Comparison of ENCODE assay signal across 25 cellular contexts in the genomic region with DNA sequence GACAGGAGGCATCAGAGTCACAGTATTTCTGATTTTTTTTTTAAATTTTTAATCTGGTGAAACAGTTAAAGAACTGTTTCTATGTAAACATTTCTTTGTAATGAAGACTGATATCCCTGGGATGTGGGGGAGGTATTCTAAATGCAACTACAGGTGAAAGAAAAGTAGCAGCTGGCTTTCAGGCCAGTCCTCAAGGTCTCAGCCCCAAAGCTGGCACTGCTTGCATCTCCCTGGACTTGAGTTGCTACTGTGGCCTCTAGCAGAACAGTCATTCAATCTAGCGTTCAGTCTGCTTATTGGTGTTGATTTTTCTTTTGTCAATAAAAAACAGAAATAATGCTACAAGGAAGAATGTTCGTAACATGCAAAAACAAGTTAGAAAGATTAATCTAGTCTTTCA. TPM values are rescaled to one million over a fixed set of nuclear protein-coding genes. Genes with fewer than 3 reads are reported as not detected.
A peak's percentile ranks its signal among the peaks of the same experiment; 100 is the strongest.
DNase-seq lines count a peak whose midpoint lies in the region; ATAC-seq, FAIRE-seq and TF ChIP-seq lines count a peak whose summit lies in the region.
"Had no signal": no experiment of that assay in that cellular context is flagged by ENCODE, and none has a peak within 500 bp of the region (broad histone marks: within the 10 kb centered on the region; RNA-seq: fewer than 3 reads in every experiment).

No MANE protein-coding gene starts in this region.

- intact Hi-C loops in CD8-positive, alpha-beta T cell (cut with DNase I, micrococcal nuclease), result loop anchor here in 1 of 2 experiments (10.0 kb wide), 2 partner anchors 59 to 629 kb away; no protein-coding TSS in a partner anchor
- intact Hi-C loops in GM12878 (cut with micrococcal nuclease; ENCODE audit: unreplicated experiment), result loop anchor here (5.0 kb wide), 1 partner anchor 452 kb away; no protein-coding TSS in a partner anchor

- H4K20me1 ChIP-seq in GM12878 (ENCODE audit: control insufficient read depth, insufficient read depth), result no peaks in the 10 kb centered on the region

- POLR2A ChIA-PET in CD8-positive, alpha-beta T cell (lab: Charles Lee), result no interaction called here
- POLR2A ChIA-PET in GM12878 (lab: Charles Lee), result no interaction called here

- CTCF ChIA-PET in CD8-positive, alpha-beta T cell (lab: Charles Lee), result interaction anchor here (1.4 kb wide), 1 partner anchor 191 kb away, joined by 3 read pairs; no protein-coding TSS in a partner anchor
- CTCF ChIA-PET in GM12878 (lab: Yijun Ruan, JAX), result interaction anchor here (0.9 to 2.9 kb wide), 5 partner anchors 12 to 656 kb away, joined by 3 to 11 read pairs (median 3); no protein-coding TSS in a partner anchor

- ATAC-seq in CD8-positive, alpha-beta T cell, result no peak
- ATAC-seq in GM12878 (no peak), GM18909 (IDR thresholded peaks at IDR 0.05; ENCODE audit: poor library complexity, unreplicated experiment) (no peak), SK-N-SH treated with all-trans-retinoic acid at 6 μM for 48 hours (no peak)
- ATAC-seq: lower lobe of right lung; stimulated activated naive CD8-positive, alpha-beta T cell treated with anti-CD3 and anti-CD28 coated beads, Interleukin-15, amount 100 ng/mL, for 72 hours had no signal

- H2AFZ ChIP-seq in GM12878 (ENCODE audit: control insufficient read depth, low read depth, low read length), result no peak overlapping the region

- H3K27ac ChIP-seq in 22Rv1 (peak overlapping the region; percentile 25), GM12878 (ENCODE audit: control insufficient read depth, insufficient read depth) (peak overlapping the region; percentile 7)
- H3K27ac ChIP-seq in CD8-positive, alpha-beta T cell (ENCODE audit: low read depth, low read length), result no peak overlapping the region
- H3K27ac ChIP-seq: dorsolateral prefrontal cortex, lower lobe of right lung, RWPE1, tibial artery had no signal

- DNase-seq in CD8-positive, alpha-beta T cell, result no peak
- peak; percentile 45 for DNase-seq in NCI-H748 (lab: John Stamatoyannopoulos, UW; ENCODE audit: unreplicated experiment)
- no peak for DNase-seq in GM12878 (ENCODE audit: low read depth, low spot score)
- no peak for DNase-seq in AML-193 (lab: John Stamatoyannopoulos, UW)
- DNase-seq in ACHN, result no peak
- DNase-seq: activated CD4-positive, alpha-beta T cell treated with anti-CD3 and anti-CD28 coated beads, Interleukin-2, amount 10 ng/mL, durations not matched to agents 7 days and 5 days; activated naive CD4-positive, alpha-beta T cell treated with anti-CD3 and anti-CD28 coated beads, Interleukin-2, amount 50 U/mL, for 16 hours; CD8-positive, alpha-beta memory T cell; DMS53; dorsolateral prefrontal cortex; GF-D8; H9; KG1; lower lobe of right lung; NCI-H446 treated with DMSO at 0.1 percent for 48 hours; stimulated activated CD4-positive, alpha-beta T cell treated with anti-CD3 and anti-CD28 coated beads, Interleukin-15, amount 100 ng/mL, for 24 hours; stimulated activated naive CD8-positive, alpha-beta T cell treated with anti-CD3 and anti-CD28 coated beads, Interleukin-15, amount 100 ng/mL, for 72 hours; tibial artery had no signal

- RAD21 ChIA-PET in GM12878 (lab: Charles Lee; ENCODE audit: unreplicated experiment), result no interaction called here

- peaks cover 2% of the 10 kb centered on the region for H3K36me3 Mint-ChIP-seq in CD8-positive, alpha-beta T cell

- peaks cover 70% of the 10 kb centered on the region for H3K4me1 Mint-ChIP-seq in CD8-positive, alpha-beta T cell (ENCODE audit: low read depth)

- in situ Hi-C loops in GM12878 (cut with MboI) (no loop called here), ACHN (cut with HindIII; ENCODE audit: low pct_ligation_motif_present, low pct_unique_long_range_greater_than_20kb, low sequenced_read_pairs) (no loop called here)

- no peaks in the 10 kb centered on the region for H3K9me3 ChIP-seq in CD8-positive, alpha-beta T cell (ENCODE audit: low read length)
- H3K9me3 ChIP-seq in GM12878 (replicated peaks; ENCODE audit: control insufficient read depth, insufficient read depth, low read length), result no peaks in the 10 kb centered on the region
- H3K9me3 ChIP-seq: lower lobe of right lung, tibial artery had no signal

- H3K4me2 ChIP-seq in GM12878 (ENCODE audit: control insufficient read depth, insufficient read depth), result no peak overlapping the region

- H3K27me3 Mint-ChIP-seq in CD8-positive, alpha-beta T cell (ENCODE audit: low read depth), result no peaks in the 10 kb centered on the region
- H3K27me3 Mint-ChIP-seq: activated CD4-positive, alpha-beta T cell treated with anti-CD3 and anti-CD28 coated beads, Interleukin-2, amount 10 ng/mL, durations not matched to agents 7 days and 5 days; stimulated activated naive CD8-positive, alpha-beta T cell treated with anti-CD3 and anti-CD28 coated beads, Interleukin-15, amount 100 ng/mL, for 72 hours had no signal

- TF ChIP-seq EP300 in GM12878 (IDR thresholded peaks at IDR 0.05; ENCODE audit: borderline replicate concordance in 1 of 2, control insufficient read depth in 1 of 2, low read depth in 2 of 2, low read length in 2 of 2), result no peak

- TF ChIP-seq POLR2A in GM12878 (IDR thresholded peaks at IDR 0.05; ENCODE audit: low read depth, low read length), result no peak

- TF ChIP-seq RAD21 in GM12878 (IDR thresholded peaks at IDR 0.05; ENCODE audit: insufficient read depth, low read depth, low read length), result no peak

- H3K4me1 ChIP-seq in CD8-positive, alpha-beta T cell (ENCODE audit: insufficient read depth, low read length), result peaks cover 40% of the 10 kb centered on the region
- H3K4me1 ChIP-seq in GM12878 (ENCODE audit: control insufficient read depth, insufficient read depth, low read length), result peaks cover 7% of the 10 kb centered on the region; the same call in 1 of the 2 replicates

- no peak overlapping the region for H3K9ac ChIP-seq in GM12878 (ENCODE audit: control insufficient read depth, insufficient read depth, low read length)

- H3K27me3 ChIP-seq in CD8-positive, alpha-beta T cell (ENCODE audit: insufficient read depth, low read length), result no peaks in the 10 kb centered on the region
- H3K27me3 ChIP-seq in GM12878 (replicated peaks in 1 of 2; ENCODE audit: control insufficient read depth in 2 of 2, insufficient read depth in 2 of 2, low read length in 1 of 2), result no peaks in the 10 kb centered on the region
- H3K27me3 ChIP-seq: tibial artery had no signal

- SMC1A ChIA-PET in GM12878 (lab: Charles Lee; ENCODE audit: uncharacterized antibody, unreplicated experiment), result interaction anchor here (0.5 to 1.3 kb wide), 3 partner anchors 61 to 148 kb away, joined by 3 to 4 read pairs (median 3); no protein-coding TSS in a partner anchor

- no peaks in the 10 kb centered on the region for H3K36me3 ChIP-seq in CD8-positive, alpha-beta T cell (ENCODE audit: insufficient read depth, low read length)
- H3K36me3 ChIP-seq in GM12878 (ENCODE audit: control insufficient read depth in 2 of 2, insufficient read depth in 2 of 2, low read length in 1 of 2), result no peaks in the 10 kb centered on the region
- H3K36me3 ChIP-seq: lower lobe of right lung, tibial artery had no signal

- FAIRE-seq in GM12878 (lab: Jason Lieb, UNC), result no peak
- FAIRE-seq: astrocyte had no signal

- peaks cover 56% of the 10 kb centered on the region for H3K79me2 ChIP-seq in GM12878 (ENCODE audit: control insufficient read depth, insufficient read depth, low read length)

- H3K4me3 Mint-ChIP-seq in CD8-positive, alpha-beta T cell, result no peak overlapping the region
- H3K4me3 Mint-ChIP-seq: activated CD4-positive, alpha-beta T cell treated with anti-CD3 and anti-CD28 coated beads, Interleukin-2, amount 10 ng/mL, durations not matched to agents 7 days and 5 days; activated T-helper 1 cell treated with anti-CD3 and anti-CD28 coated beads, Interleukin-12 subunit alpha, Interleukin-12 subunit beta, Interleukin-2, Interleukin-4 antibody, amounts not matched to agents 30 ng/mL and 10 ng/mL and 1 ng/mL, durations not matched to agents 14 hours and 24 hours and 36 hours; stimulated activated naive CD8-positive, alpha-beta T cell treated with anti-CD3 and anti-CD28 coated beads, Interleukin-15, amount 100 ng/mL, for 72 hours had no signal

- 49% methylated on average over 2 of the region's 2 CpGs for WGBS in GM12878 (ENCODE audit: insufficient coverage, insufficient replicate concordance, low lambda C conversion rate, missing lambda C conversion rate)

- no peak for TF ChIP-seq CTCF in 22Rv1 (IDR thresholded peaks at IDR 0.05)
- no peak for TF ChIP-seq CTCF in CD8-positive, alpha-beta T cell (IDR thresholded peaks at IDR 0.05)
- no peak for TF ChIP-seq CTCF in GM12878 (IDR thresholded peaks at IDR 0.05 in 2 of 3, conservative IDR thresholded peaks at IDR 0.05 in 1 of 3; ENCODE audit: control insufficient read depth in 2 of 3, extremely low read depth in 1 of 3, insufficient read depth in 1 of 3, low read depth in 3 of 3, low read length in 3 of 3)

- H3K27ac Mint-ChIP-seq in CD8-positive, alpha-beta T cell, result peak overlapping the region; percentile 66
- H3K27ac Mint-ChIP-seq: activated CD4-positive, alpha-beta T cell treated with anti-CD3 and anti-CD28 coated beads, Interleukin-2, amount 10 ng/mL, durations not matched to agents 7 days and 5 days; activated T-helper 1 cell treated with anti-CD3 and anti-CD28 coated beads, Interleukin-12 subunit alpha, Interleukin-12 subunit beta, Interleukin-2, Interleukin-4 antibody, amounts not matched to agents 30 ng/mL and 10 ng/mL and 1 ng/mL, durations not matched to agents 14 hours and 24 hours and 36 hours; H9; progenitor cell of endocrine pancreas; stimulated activated naive CD8-positive, alpha-beta T cell treated with anti-CD3 and anti-CD28 coated beads, Interleukin-15, amount 100 ng/mL, for 72 hours had no signal

- H3K4me3 ChIP-seq in CD8-positive, alpha-beta T cell (ENCODE audit: low read depth, low read length), result no peak overlapping the region
- H3K4me3 ChIP-seq in GM12878, result no peak overlapping the region
- H3K4me3 ChIP-seq: dorsolateral prefrontal cortex, lower lobe of right lung, tibial artery had no signal

- H3K9me3 Mint-ChIP-seq in CD8-positive, alpha-beta T cell, result no peaks in the 10 kb centered on the region
- H3K9me3 Mint-ChIP-seq: activated CD4-positive, alpha-beta T cell treated with anti-CD3 and anti-CD28 coated beads, Interleukin-2, amount 10 ng/mL, durations not matched to agents 7 days and 5 days; activated T-helper 1 cell treated with anti-CD3 and anti-CD28 coated beads, Interleukin-12 subunit alpha, Interleukin-12 subunit beta, Interleukin-2, Interleukin-4 antibody, amounts not matched to agents 30 ng/mL and 10 ng/mL and 1 ng/mL, durations not matched to agents 14 hours and 24 hours and 36 hours; CD8-positive, alpha-beta memory T cell; H9; stimulated activated naive CD8-positive, alpha-beta T cell treated with anti-CD3 and anti-CD28 coated beads, Interleukin-15, amount 100 ng/mL, for 72 hours had no signal

- no TSS peak for BruUV-seq in GM12878 (replicated peaks; lab: Mats Ljungman, UMichigan)

RNA-seq across cellular contexts. Expression of gene MBNL3, which starts 4.9 kb away (rescaled TPM):
- 10 to 100 TPM; 18.5 to 22.0 TPM for total RNA-seq in CD8-positive, alpha-beta T cell
- total RNA-seq in GM12878 (2013; cell fraction: nucleolus; rRNA removed), result 15.4 and 16.4 TPM in 2 replicates
- 17.2 and 19.7 TPM in 2 replicates for total RNA-seq in GM12878 (2014; rRNA removed)
- total RNA-seq in GM12878 (2014; rRNA removed; fragmentation: Illumina TruSeq; extraction: Trizol), result 15.6 and 16.0 TPM in 2 replicates
- total RNA-seq in GM12878 (2021), result 32.7 and 33.1 TPM in 2 replicates
- polyA plus RNA-seq in GM12878 (2011; ENCODE audit: low read depth), result 4.6 TPM
- polyA plus RNA-seq in GM12878 (2011; rRNA removed), result 25.4 and 28.1 TPM in 2 replicates
- 26.7 and 29.0 TPM in 2 replicates for polyA plus RNA-seq in GM12878 (2011; cell fraction: cytosol; rRNA removed)
- polyA plus RNA-seq in GM12878 (2011; cell fraction: nucleus; rRNA removed), result 15.0 and 23.1 TPM in 2 replicates
- polyA plus RNA-seq in GM12878 (2012), result 9.3 and 12.9 TPM in 2 replicates
- polyA plus RNA-seq in GM12878 (2014; fragmentation: Illumina TruSeq; extraction: Trizol), result 17.4 and 19.0 TPM in 2 replicates
- polyA plus RNA-seq in GM12878 (2014; fragmentation: Nextera tagmentation; extraction: Ambion mirVana), result 1 to 10 TPM; 3.4 to 6.1 TPM
- polyA plus RNA-seq in GM12878 (2014; rRNA removed), result 9.2 and 10.8 TPM in 2 replicates
- polyA plus RNA-seq in GM12878 (2016; fragmentation: Nextera tagmentation; extraction: Ambion mirVana), result 1 to 10 TPM; 7.4 to 9.7 TPM
- polyA minus RNA-seq in GM12878 (2011; rRNA and poly(A)+ RNA removed), result 77.9 and 97.6 TPM in 2 replicates
- polyA minus RNA-seq in GM12878 (2011; cell fraction: cytosol; rRNA and poly(A)+ RNA removed), result 31.7 and 34.2 TPM in 2 replicates
- 11.8 and 17.7 TPM in 2 replicates for polyA minus RNA-seq in GM12878 (2011; cell fraction: nucleus; rRNA and poly(A)+ RNA removed)
